Comparison of ENCODE assay signal across 1 cellular context in the genomic region with DNA sequence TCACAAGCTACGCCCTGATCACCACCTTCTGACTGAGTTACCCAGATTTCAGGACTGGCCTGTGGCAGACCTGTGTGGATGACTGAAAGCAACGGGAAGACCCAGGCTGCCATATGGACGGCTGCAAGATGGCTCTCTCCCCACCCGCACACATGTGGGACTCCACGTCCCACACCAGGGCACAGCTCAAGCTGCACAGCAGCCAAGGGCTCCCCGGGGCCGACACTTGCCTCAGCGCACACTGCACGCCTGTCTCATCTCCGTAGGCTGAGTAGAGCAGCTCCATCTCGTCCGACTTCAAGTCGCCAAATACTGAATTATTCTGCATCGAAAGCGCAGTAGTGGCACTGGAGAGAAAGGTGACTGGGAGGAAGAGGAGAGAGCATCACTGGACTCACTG.
A peak's percentile ranks its signal among the peaks of the same experiment; 100 is the strongest.
TF ChIP-seq lines count a peak whose summit lies in the region.

No MANE protein-coding gene starts in this region.

TF ChIP-seq in K562, 482 proteins besides CTCF, POLR2A, EP300 and RAD21:
- TF ChIP-seq POLR2G (IDR thresholded peaks at IDR 0.05; ENCODE audit: low read depth, low read length) (peak; percentile 48), SMAD2 (IDR thresholded peaks at IDR 0.05; ENCODE audit: low read depth, low read length) (no peak)
